ENCODE assay signal across 13 cellular contexts in genomic region chr3:39261726-39262125, GRCh38. TPM values are rescaled to one million over a fixed set of nuclear protein-coding genes. Genes with fewer than 3 reads are reported as not detected.
DNase-seq lines count a peak whose midpoint lies in the region; ATAC-seq and TF ChIP-seq lines count a peak whose summit lies in the region.
"Had no signal": no experiment of that assay in that cellular context is flagged by ENCODE, and none has a peak within 500 bp of the region (broad histone marks: within the 10 kb centered on the region; RNA-seq: fewer than 3 reads in every experiment).

No MANE protein-coding gene starts in this region.

- no peak for TF ChIP-seq CTCF in neutrophil (IDR thresholded peaks at IDR 0.05)

- H3K9me3 ChIP-seq in BLaER1 (no peaks in the 10 kb centered on the region), neutrophil (no peaks in the 10 kb centered on the region)

- H3K36me3 ChIP-seq in BLaER1 (no peaks in the 10 kb centered on the region), neutrophil (no peaks in the 10 kb centered on the region)

- H3K4me3 ChIP-seq in BLaER1 = no peak overlapping the region
- peak overlapping the region in 1 of 2 experiments; percentile 42 for H3K4me3 ChIP-seq in neutrophil (ENCODE audit: low read depth in 1 of 2, low read length in 1 of 2)
- H3K4me3 ChIP-seq: GM23248 had no signal

- H3K27me3 ChIP-seq in BLaER1 = no peaks in the 10 kb centered on the region
- no peaks in the 10 kb centered on the region for H3K27me3 ChIP-seq in neutrophil

- H3K4me2 ChIP-seq in BLaER1 = peak overlapping the region; percentile 73

- no peak for ATAC-seq in central memory CD8-positive, alpha-beta T cell (replicated peaks; ENCODE audit: extremely low read depth, poor library complexity, severe bottlenecking)
- no peak for ATAC-seq in GM18868 (IDR thresholded peaks at IDR 0.05; ENCODE audit: unreplicated experiment)
- ATAC-seq: Panc1 had no signal

- H3K27me3 Mint-ChIP-seq in central memory CD8-positive, alpha-beta T cell = no peaks in the 10 kb centered on the region

- H4K20me1 ChIP-seq in BLaER1 = no peaks in the 10 kb centered on the region

- H3K9me3 Mint-ChIP-seq in central memory CD8-positive, alpha-beta T cell = no peaks in the 10 kb centered on the region

- H3K36me3 Mint-ChIP-seq in central memory CD8-positive, alpha-beta T cell (ENCODE audit: insufficient read depth) = peaks cover 35% of the 10 kb centered on the region

- H3K9ac ChIP-seq in BLaER1 = no peak overlapping the region
- H3K9ac ChIP-seq: GM23248 had no signal

- peak overlapping the region; percentile 88 for H3K27ac Mint-ChIP-seq in central memory CD8-positive, alpha-beta T cell (ENCODE audit: low read depth)

- peaks cover 76% of the 10 kb centered on the region for H3K4me1 Mint-ChIP-seq in central memory CD8-positive, alpha-beta T cell

- H3K27ac ChIP-seq in BLaER1 (no peak overlapping the region), neutrophil (peak overlapping the region; percentile 74)
- H3K27ac ChIP-seq: GM23248 had no signal

- DNase-seq in CMK (ENCODE audit: low read depth) (peak; percentile 37), kidney tubule cell (ENCODE audit: low spot score) (no peak), occipital lobe (lab: John Stamatoyannopoulos, UW) (no peak)
- DNase-seq in central memory CD8-positive, alpha-beta T cell (ENCODE audit: low spot score in 2 of 2) = no peak
- DNase-seq: C1 segment of cervical spinal cord, GM23248, NCI-H1048, NCI-H146, NCI-H510A treated with DMSO at 0.1 percent for 48 hours had no signal

- H3K4me1 ChIP-seq in BLaER1 = peaks cover 35% of the 10 kb centered on the region
- H3K4me1 ChIP-seq in neutrophil (ENCODE audit: control insufficient read depth in 1 of 2, insufficient read depth in 1 of 2, low read depth in 1 of 2, low read length in 1 of 2) = peaks cover 78% of the 10 kb centered on the region in 2 experiments

- no peak overlapping the region for H3K4me3 Mint-ChIP-seq in central memory CD8-positive, alpha-beta T cell

RNA-seq across cellular contexts. Expression of gene CX3CR1, which starts 18.1 kb away (rescaled TPM):
- 11.4 TPM for total RNA-seq in occipital lobe
- total RNA-seq: GM23248 had no signal
